Comparison of ENCODE assay signal across 10 cellular contexts in the genomic region with DNA sequence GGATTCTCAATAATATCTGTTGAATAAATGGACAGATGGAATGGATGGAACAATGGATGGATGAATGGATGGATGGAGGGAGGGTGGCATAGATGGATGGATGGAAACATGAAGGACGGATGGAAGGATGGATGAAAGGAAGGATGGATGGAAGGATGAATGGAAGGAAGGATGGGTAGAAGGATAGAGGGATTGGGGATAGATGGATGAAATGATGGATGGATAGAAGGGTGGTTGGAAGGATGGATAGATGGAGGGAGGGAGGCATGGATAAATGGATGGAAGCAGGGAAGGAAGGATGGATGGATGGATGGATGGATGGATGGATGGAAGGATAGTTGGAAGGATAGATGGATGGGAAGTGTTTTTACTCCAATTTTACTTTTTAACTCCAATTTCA. TPM values are rescaled to one million over a fixed set of nuclear protein-coding genes. Genes with fewer than 3 reads are reported as not detected.
"Had no signal": no experiment of that assay in that cellular context is flagged by ENCODE, and none has a peak within 500 bp of the region (broad histone marks: within the 10 kb centered on the region; RNA-seq: fewer than 3 reads in every experiment).

No MANE protein-coding gene starts in this region.

- H3K4me3 Mint-ChIP-seq: IgD-negative memory B cell had no signal

- DNase-seq: IMR-90, KBM-7, KG1 had no signal

- H3K9ac ChIP-seq: KMS-11 had no signal

- H3K4me1 Mint-ChIP-seq: IgD-negative memory B cell had no signal

- FAIRE-seq: HepG2, HTR-8/SVneo had no signal

- H3K27ac ChIP-seq: HL-60, KMS-11 had no signal

- ATAC-seq: HepG2 had no signal

- H3K4me2 ChIP-seq: KMS-11 had no signal

- H3K27ac Mint-ChIP-seq: IgD-negative memory B cell had no signal

RNA-seq across cellular contexts. Expression of gene AKR1B15, which starts 35.4 kb away (rescaled TPM):
- total RNA-seq: HT-29, HT1080, IMR-90 had no signal
- polyA plus RNA-seq: HepG2, IgD-negative memory B cell, IMR-90 had no signal

RNA-seq across cellular contexts. Expression of gene AKR1B10, which starts 56.9 kb away (rescaled TPM):
- polyA plus RNA-seq: IgD-negative memory B cell had no signal
